Comparison of ENCODE assay signal across 13 cellular contexts in genomic region chr3:40660554-40660953, GRCh38.
"Had no signal": no experiment of that assay in that cellular context is flagged by ENCODE, and none has a peak within 500 bp of the region (broad histone marks: within the 10 kb centered on the region; RNA-seq: fewer than 3 reads in every experiment).

No MANE protein-coding gene starts in this region.

- H3K36me3 ChIP-seq: lower lobe of right lung, tibial artery had no signal

- DNase-seq: activated CD4-positive, alpha-beta T cell treated with anti-CD3 and anti-CD28 coated beads, Interleukin-2, amount 10 ng/mL, durations not matched to agents 24 days and 14 days; activated CD8-positive, alpha-beta T cell treated with anti-CD3 and anti-CD28 coated beads for 36 hours; activated naive CD4-positive, alpha-beta T cell treated with anti-CD3 and anti-CD28 coated beads for 36 hours; activated T-cell treated with anti-CD3 and anti-CD28 coated beads, Interleukin-2, amount 50 U/mL, for 1 hour; central memory CD4-positive, alpha-beta T cell; endodermal cell; foreskin fibroblast; lower lobe of right lung; stimulated activated CD4-positive, alpha-beta T cell treated with anti-CD3 and anti-CD28 coated beads, Interleukin-2, amount 100 ng/mL, for 24 hours; stimulated activated naive CD4-positive, alpha-beta T cell treated with Interleukin-2 at 50 U/mL for 16 hours; T1000; tibial artery had no signal

- H3K9me3 ChIP-seq: lower lobe of right lung, tibial artery had no signal

- H3K4me3 ChIP-seq: lower lobe of right lung, tibial artery had no signal

- ATAC-seq: activated CD8-positive, alpha-beta T cell treated with anti-CD3 and anti-CD28 coated beads for 36 hours had no signal

- H3K4me1 ChIP-seq: lower lobe of right lung, parathyroid adenoma, tibial artery had no signal
